ENCODE assay signal across 8 cellular contexts in genomic region chr2:202912824-202913223, GRCh38. TPM values are rescaled to one million over a fixed set of nuclear protein-coding genes. Genes with fewer than 3 reads are reported as not detected.
DNase-seq lines count a peak whose midpoint lies in the region; ATAC-seq, FAIRE-seq and TF ChIP-seq lines count a peak whose summit lies in the region.
"Not testable (repeated sequence)": the region's sequence is repeated elsewhere in the genome, so short reads cannot be mapped to it uniquely, and the experiment has no call there.

No MANE protein-coding gene starts in this region.

- not testable (repeated sequence) for H3K27me3 Mint-ChIP-seq in CD4-positive, alpha-beta memory T cell; activated naive CD8-positive, alpha-beta T cell treated with anti-CD3 and anti-CD28 coated beads, Interleukin-2, amount 50 U/mL, for 24 hours

- H3K36me3 Mint-ChIP-seq in CD4-positive, alpha-beta memory T cell; activated naive CD8-positive, alpha-beta T cell treated with anti-CD3 and anti-CD28 coated beads, Interleukin-2, amount 50 U/mL, for 24 hours (ENCODE audit: low read depth): not testable (repeated sequence)

- intact Hi-C loops in CD4-positive, alpha-beta memory T cell (cut with micrococcal nuclease): loop anchor here (5.0 kb wide), 1 partner anchor 1461 kb away; the partner anchor contains the start of genes STRADB and TRAK2
- intact Hi-C loops in endothelial cell of umbilical vein (cut with micrococcal nuclease): loop anchor here (1.0 to 10.0 kb wide), 4 partner anchors 192 to 542 kb away; partner anchors contain the start of gene ABI2

- not testable (repeated sequence) for H2BK5ac ChIP-seq in neuronal stem cell (ENCODE audit: low read length)

- not testable (repeated sequence) for H3K9ac ChIP-seq in endothelial cell of umbilical vein (replicated peaks; ENCODE audit: extremely low read depth, insufficient read depth, low read length); neuronal stem cell (ENCODE audit: low read depth, low read length, poor library complexity)

- not testable (repeated sequence) for ATAC-seq in activated naive CD8-positive, alpha-beta T cell treated with anti-CD3 and anti-CD28 coated beads, Interleukin-2, amount 50 U/mL, for 24 hours

- not testable (repeated sequence) for H2AK5ac ChIP-seq in neuronal stem cell (ENCODE audit: low read depth, low read length)

- peaks cover 16 to 44% (median 32%) of the 10 kb centered on the region in 4 donors for H3K4me1 Mint-ChIP-seq in CD4-positive, alpha-beta memory T cell
- H3K4me1 Mint-ChIP-seq in activated naive CD8-positive, alpha-beta T cell treated with anti-CD3 and anti-CD28 coated beads, Interleukin-2, amount 50 U/mL, for 24 hours: peaks cover 40% of the 10 kb centered on the region

- peak in 3 of 5 donors; percentile 2 to 9 (median 6) for DNase-seq in CD4-positive, alpha-beta memory T cell
- DNase-seq in HT-29 (ENCODE audit: low spot score) (peak; percentile 28), SJCRH30 (peak in 1 of 2 experiments; percentile 18), endothelial cell of umbilical vein (ENCODE audit: low read depth, low spot score) (peak; percentile 18), kidney tubule cell (ENCODE audit: low spot score) (peak; percentile 8), superior temporal gyrus (ENCODE audit: extremely low spot score) (peak; percentile 26)
- not testable (repeated sequence) for DNase-seq in activated naive CD8-positive, alpha-beta T cell treated with anti-CD3 and anti-CD28 coated beads, Interleukin-2, amount 50 U/mL, for 24 hours; neuronal stem cell (ENCODE audit: low spot score)

- not testable (repeated sequence) for TF ChIP-seq CTCF in endothelial cell of umbilical vein (IDR thresholded peaks at IDR 0.05; ENCODE audit: extremely low read depth in 1 of 2, insufficient read depth in 1 of 2, low read depth in 1 of 2, low read length in 2 of 2)

- dilution Hi-C loops in endothelial cell of umbilical vein (cut with MboI; ENCODE audit: extremely low pct_ligation_motif_present, low sequenced_read_pairs): not testable (repeated sequence)

- not testable (repeated sequence) for H3K14ac ChIP-seq in neuronal stem cell (ENCODE audit: low read length)

- H3K36me3 ChIP-seq in CD4-positive, alpha-beta memory T cell (ENCODE audit: insufficient read depth, low read length); SJCRH30; endothelial cell of umbilical vein (ENCODE audit: control insufficient read depth in 2 of 2, extremely low read depth in 1 of 2, insufficient read depth in 2 of 2, low read length in 2 of 2); neuronal stem cell (replicated peaks in 1 of 2; ENCODE audit: control insufficient read depth in 2 of 2, insufficient read depth in 2 of 2, low read length in 2 of 2): not testable (repeated sequence)

- H3K23ac ChIP-seq in neuronal stem cell (ENCODE audit: low read depth, low read length, poor library complexity): not testable (repeated sequence)

- not testable (repeated sequence) for H4K91ac ChIP-seq in neuronal stem cell (ENCODE audit: low read depth, low read length, poor library complexity)

- H3K4me3 ChIP-seq in CD4-positive, alpha-beta memory T cell (ENCODE audit: low read length in 2 of 2): peak overlapping the region in 1 of 2 donors; percentile 28
- H3K4me3 ChIP-seq in SJCRH30: peak overlapping the region; percentile 64
- H3K4me3 ChIP-seq in endothelial cell of umbilical vein (replicated peaks in 1 of 3; ENCODE audit: insufficient read depth in 1 of 3, low read depth in 1 of 3, low read length in 3 of 3): peak overlapping the region in 2 of 3 experiments; percentile 51 to 84
- peak overlapping the region; percentile 66 to 72 for H3K4me3 ChIP-seq in neuronal stem cell (ENCODE audit: low read length in 2 of 2)

- not testable (repeated sequence) for H3K9me1 ChIP-seq in endothelial cell of umbilical vein (replicated peaks; ENCODE audit: control insufficient read depth, extremely low read depth, insufficient read depth, low read length)

- H3K27ac Mint-ChIP-seq in CD4-positive, alpha-beta memory T cell: peak overlapping the region; percentile 85 to 97 (median 92)
- H3K27ac Mint-ChIP-seq in activated naive CD8-positive, alpha-beta T cell treated with anti-CD3 and anti-CD28 coated beads, Interleukin-2, amount 50 U/mL, for 24 hours: peak overlapping the region; percentile 85

- not testable (repeated sequence) for TF ChIP-seq POLR2A in endothelial cell of umbilical vein (IDR thresholded peaks at IDR 0.05; ENCODE audit: low read depth, low read length)

- POLR2A ChIA-PET in CD4-positive, alpha-beta memory T cell (lab: Charles Lee; ENCODE audit: partially characterized antibody): interaction anchor here (2.4 kb wide), 1 partner anchor 326 kb away, joined by 28 read pairs; the partner anchor contains the start of gene CYP20A1
- POLR2A ChIA-PET in endothelial cell of umbilical vein (lab: Charles Lee): not testable (repeated sequence)

- not testable (repeated sequence) for H2BK12ac ChIP-seq in neuronal stem cell (ENCODE audit: low read length)

- H3K4me2 ChIP-seq in endothelial cell of umbilical vein (ENCODE audit: insufficient read depth, low read length) (peak overlapping the region; percentile 57), neuronal stem cell (ENCODE audit: insufficient read depth, low read length, poor library complexity, severe bottlenecking) (peak overlapping the region; percentile 45)

- peaks cover 35% of the 10 kb centered on the region for H3K79me2 ChIP-seq in endothelial cell of umbilical vein (ENCODE audit: control insufficient read depth, insufficient read depth, low read length)

- FAIRE-seq in endothelial cell of umbilical vein (lab: Jason Lieb, UNC): not testable (repeated sequence)

- not testable (repeated sequence) for H3K79me1 ChIP-seq in neuronal stem cell (ENCODE audit: low read depth, low read length)

- peak overlapping the region; percentile 74 for H3K27ac ChIP-seq in CD4-positive, alpha-beta memory T cell (ENCODE audit: low read depth, low read length)
- peak overlapping the region; percentile 18; the same call in 1 of the 2 replicates for H3K27ac ChIP-seq in SJCRH30
- peak overlapping the region; percentile 12 for H3K27ac ChIP-seq in endothelial cell of umbilical vein (ENCODE audit: insufficient read depth, low read depth, low read length)
- H3K27ac ChIP-seq in neuronal stem cell (replicated peaks; ENCODE audit: low read length): peak overlapping the region; percentile 22

- H4K8ac ChIP-seq in neuronal stem cell (ENCODE audit: low read depth, low read length): not testable (repeated sequence)

- H2BK120ac ChIP-seq in neuronal stem cell (ENCODE audit: low read depth, low read length): not testable (repeated sequence)

- H3K18ac ChIP-seq in neuronal stem cell (ENCODE audit: low read length): not testable (repeated sequence)

- H2AFZ ChIP-seq in endothelial cell of umbilical vein (ENCODE audit: low read depth, low read length) (peak overlapping the region; percentile 48), neuronal stem cell (ENCODE audit: low read length) (peak overlapping the region; percentile 71)

- not testable (repeated sequence) for H3K9me3 ChIP-seq in CD4-positive, alpha-beta memory T cell (ENCODE audit: control insufficient read depth in 1 of 2, low read length in 2 of 2); SJCRH30 (replicated peaks); endothelial cell of umbilical vein (replicated peaks; ENCODE audit: control insufficient read depth, insufficient read depth, low read length); neuronal stem cell (replicated peaks in 1 of 2; ENCODE audit: control insufficient read depth in 2 of 2, insufficient read depth in 1 of 2, low read depth in 1 of 2, low read length in 2 of 2)

- BruUV-seq in endothelial cell of umbilical vein (replicated peaks; lab: Mats Ljungman, UMichigan): TSS peak; percentile 73

- peak overlapping the region; percentile 81 to 97 (median 91) for H3K4me3 Mint-ChIP-seq in CD4-positive, alpha-beta memory T cell
- peak overlapping the region; percentile 99 for H3K4me3 Mint-ChIP-seq in activated naive CD8-positive, alpha-beta T cell treated with anti-CD3 and anti-CD28 coated beads, Interleukin-2, amount 50 U/mL, for 24 hours

- H4K20me1 ChIP-seq in endothelial cell of umbilical vein (replicated peaks; ENCODE audit: control insufficient read depth, extremely low read depth, insufficient read depth, low read length): not testable (repeated sequence)

- not testable (repeated sequence) for H2BK15ac ChIP-seq in neuronal stem cell (ENCODE audit: low read length)

- not testable (repeated sequence) for H3K4ac ChIP-seq in neuronal stem cell (ENCODE audit: low read length)

- no CpG with 5 or more reads among the region's 8 CpGs for WGBS in neuronal stem cell (ENCODE audit: extremely low coverage in 2 of 2, insufficient read length in 2 of 2, insufficient replicate concordance in 1 of 2), 2 donors

- not testable (repeated sequence) for H3K9me3 Mint-ChIP-seq in CD4-positive, alpha-beta memory T cell; activated naive CD8-positive, alpha-beta T cell treated with anti-CD3 and anti-CD28 coated beads, Interleukin-2, amount 50 U/mL, for 24 hours

- CTCF ChIA-PET in CD4-positive, alpha-beta memory T cell (lab: Charles Lee; ENCODE audit: partially characterized antibody); endothelial cell of umbilical vein (lab: Charles Lee): not testable (repeated sequence)

- not testable (repeated sequence) for H3K27me3 ChIP-seq in CD4-positive, alpha-beta memory T cell (ENCODE audit: insufficient read depth, low read length); SJCRH30; endothelial cell of umbilical vein (ENCODE audit: control insufficient read depth in 2 of 2, insufficient read depth in 2 of 2, low read length in 2 of 2); neuronal stem cell (ENCODE audit: control insufficient read depth in 3 of 3, insufficient read depth in 3 of 3, low read depth in 1 of 3, low read length in 3 of 3)

- peaks cover 15% of the 10 kb centered on the region for H3K4me1 ChIP-seq in CD4-positive, alpha-beta memory T cell (ENCODE audit: insufficient read depth, low read length)
- H3K4me1 ChIP-seq in SJCRH30; endothelial cell of umbilical vein (ENCODE audit: control insufficient read depth, extremely low read depth, insufficient read depth, low read length); neuronal stem cell (ENCODE audit: control insufficient read depth in 2 of 2, insufficient read depth in 1 of 2, low read depth in 1 of 2, low read length in 2 of 2): not testable (repeated sequence)

RNA-seq across cellular contexts. Expression of gene CARF, which starts 0.7 kb away (rescaled TPM):
- 10 to 100 TPM; 24.4 to 27.6 TPM for total RNA-seq in CD4-positive, alpha-beta memory T cell
- 1 to 10 TPM; 1.9 to 5.3 TPM for polyA plus RNA-seq in CD4-positive, alpha-beta memory T cell
- total RNA-seq in HT-29 (2014; rRNA removed; shearing (Covaris generic)): 0.37 and 5.2 TPM in 2 replicates
- total RNA-seq in SJCRH30 (2014; rRNA removed; shearing (Covaris generic)): 5.3 and 5.8 TPM in 2 replicates
- total RNA-seq in endothelial cell of umbilical vein: 3.2 and 3.7 TPM in 2 replicates
- 1.0 and 1.6 TPM in 2 replicates for polyA plus RNA-seq in endothelial cell of umbilical vein
- 0.97 and 1.6 TPM in 2 replicates for polyA plus RNA-seq in endothelial cell of umbilical vein (2011; cell fraction: cytosol; rRNA removed)
- polyA plus RNA-seq in endothelial cell of umbilical vein (2011; cell fraction: nucleus; rRNA removed): 6.9 and 8.9 TPM in 2 replicates
- 1.2 and 1.3 TPM in 2 replicates for polyA plus RNA-seq in endothelial cell of umbilical vein (2012)
- 4.8 and 5.0 TPM in 2 replicates for polyA minus RNA-seq in endothelial cell of umbilical vein
- polyA minus RNA-seq in endothelial cell of umbilical vein (2011; cell fraction: cytosol; rRNA and poly(A)+ RNA removed): 0.92 TPM
- polyA minus RNA-seq in endothelial cell of umbilical vein (2011; cell fraction: nucleus; rRNA and poly(A)+ RNA removed): 6.1 and 8.7 TPM in 2 replicates
- 6.6 TPM for polyA plus RNA-seq in neuronal stem cell (2013, experiment 1 of 2)
- 7.0 TPM for polyA plus RNA-seq in neuronal stem cell (2013, experiment 2 of 2)

RNA-seq across cellular contexts. Expression of gene WDR12, which starts 1.4 kb away (rescaled TPM):
- total RNA-seq in CD4-positive, alpha-beta memory T cell: 10 to 100 TPM; 21.3 to 25.0 TPM
- polyA plus RNA-seq in CD4-positive, alpha-beta memory T cell: 10 to 100 TPM; 16.5 to 20.0 TPM
- 25.2 and 27.3 TPM in 2 replicates for total RNA-seq in HT-29 (2014; rRNA removed; shearing (Covaris generic))
- 92.4 and 94.0 TPM in 2 replicates for total RNA-seq in SJCRH30 (2014; rRNA removed; shearing (Covaris generic))
- total RNA-seq in endothelial cell of umbilical vein: 65.6 and 67.1 TPM in 2 replicates
- polyA plus RNA-seq in endothelial cell of umbilical vein: 5.6 and 8.5 TPM in 2 replicates
- 11.7 and 14.9 TPM in 2 replicates for polyA plus RNA-seq in endothelial cell of umbilical vein (2011; cell fraction: cytosol; rRNA removed)
- polyA plus RNA-seq in endothelial cell of umbilical vein (2011; cell fraction: nucleus; rRNA removed): 24.7 and 40.2 TPM in 2 replicates
- 52.6 and 80.9 TPM in 2 replicates for polyA plus RNA-seq in endothelial cell of umbilical vein (2012)
- polyA minus RNA-seq in endothelial cell of umbilical vein: 13.1 and 16.1 TPM in 2 replicates
- 27.2 TPM for polyA minus RNA-seq in endothelial cell of umbilical vein (2011; cell fraction: cytosol; rRNA and poly(A)+ RNA removed)
- polyA minus RNA-seq in endothelial cell of umbilical vein (2011; cell fraction: nucleus; rRNA and poly(A)+ RNA removed): 12.1 and 13.6 TPM in 2 replicates
- 44.2 TPM for polyA plus RNA-seq in neuronal stem cell (2013, experiment 1 of 2)
- 46.2 TPM for polyA plus RNA-seq in neuronal stem cell (2013, experiment 2 of 2)

RNA-seq across cellular contexts. Expression of gene ICA1L, which starts 41.3 kb away (rescaled TPM):
- under 1 TPM; 0.50 to 0.58 TPM for total RNA-seq in CD4-positive, alpha-beta memory T cell
- polyA plus RNA-seq in CD4-positive, alpha-beta memory T cell: 1 to 10 TPM in 1 of 2 donors, under 1 TPM in 1; 0.45 to 1.8 TPM
- 0.97 TPM in 1 of 2 replicates, not detected in the other for total RNA-seq in HT-29 (2014; rRNA removed; shearing (Covaris generic))
- 4.8 and 5.8 TPM in 2 replicates for total RNA-seq in SJCRH30 (2014; rRNA removed; shearing (Covaris generic))
- 3.7 and 4.1 TPM in 2 replicates for total RNA-seq in endothelial cell of umbilical vein
- 0.84 and 1.6 TPM in 2 replicates for polyA plus RNA-seq in endothelial cell of umbilical vein
- polyA plus RNA-seq in endothelial cell of umbilical vein (2011; cell fraction: cytosol; rRNA removed): 1.0 and 1.1 TPM in 2 replicates
- 6.7 and 8.6 TPM in 2 replicates for polyA plus RNA-seq in endothelial cell of umbilical vein (2011; cell fraction: nucleus; rRNA removed)
- 1.8 and 1.9 TPM in 2 replicates for polyA plus RNA-seq in endothelial cell of umbilical vein (2012)
- 2.1 and 2.6 TPM in 2 replicates for polyA minus RNA-seq in endothelial cell of umbilical vein
- 0.41 TPM for polyA minus RNA-seq in endothelial cell of umbilical vein (2011; cell fraction: cytosol; rRNA and poly(A)+ RNA removed)
- 6.1 and 7.0 TPM in 2 replicates for polyA minus RNA-seq in endothelial cell of umbilical vein (2011; cell fraction: nucleus; rRNA and poly(A)+ RNA removed)
- polyA plus RNA-seq in neuronal stem cell (2013, experiment 1 of 2): 7.9 TPM
- 7.9 TPM for polyA plus RNA-seq in neuronal stem cell (2013, experiment 2 of 2)

Comparison
In these comparisons a context has a peak if more than half of its experiments do, and no peak if none do; other contexts are left out.
1. H3K27ac ChIP-seq: peak in every context shown above with its lines; median percentile 74 in CD4-positive, alpha-beta memory T cell; 22 in neuronal stem cell; 18 in SJCRH30; 12 in endothelial cell of umbilical vein.